In genomic region chr9:120692901-120693573, GRCh38 we compare ENCODE assay signal across 11 cellular contexts. TPM values are rescaled to one million over a fixed set of nuclear protein-coding genes. Genes with fewer than 3 reads are reported as not detected.
DNase-seq lines count a peak whose midpoint lies in the region; ATAC-seq and TF ChIP-seq lines count a peak whose summit lies in the region.
"Had no signal": no experiment of that assay in that cellular context is flagged by ENCODE, and none has a peak within 500 bp of the region (broad histone marks: within the 10 kb centered on the region; RNA-seq: fewer than 3 reads in every experiment).

No MANE protein-coding gene starts in this region.

- H3K4ac ChIP-seq in trophoblast cell (ENCODE audit: low read depth, low read length): no peak overlapping the region

- ATAC-seq in GM21717 (IDR thresholded peaks at IDR 0.05; ENCODE audit: unreplicated experiment) (peak; percentile 70), left ventricle myocardium superior (peak; percentile 40), body of pancreas (no peak)

- H3K27ac ChIP-seq in trophoblast cell (ENCODE audit: low read depth, low read length) (no peak overlapping the region), body of pancreas (no peak overlapping the region), stomach (peak overlapping the region in 1 of 5 donors; percentile 36)

- H4K12ac ChIP-seq in trophoblast cell (ENCODE audit: low read depth, low read length): no peak overlapping the region

- TF ChIP-seq POLR2A in body of pancreas (IDR thresholded peaks at IDR 0.05) (no peak), stomach (IDR thresholded peaks at IDR 0.05) (no peak)

- H3K14ac ChIP-seq in trophoblast cell (ENCODE audit: low read length): no peak overlapping the region

- H2AK5ac ChIP-seq in trophoblast cell (ENCODE audit: low read length): no peak overlapping the region

- no peak overlapping the region for H3K18ac ChIP-seq in trophoblast cell (ENCODE audit: low read length)

- H3K4me1 ChIP-seq in trophoblast cell (ENCODE audit: control insufficient read depth in 1 of 2, insufficient read depth in 2 of 2, low read length in 2 of 2) (no peaks in the 10 kb centered on the region), body of pancreas (peaks cover 26% of the 10 kb centered on the region), stomach (peaks cover 6 to 57% (median 30%) of the 10 kb centered on the region in 4 donors)

- TF ChIP-seq CTCF in body of pancreas (IDR thresholded peaks at IDR 0.05): no peak
- TF ChIP-seq CTCF in stomach (IDR thresholded peaks at IDR 0.05): no peak

- intact Hi-C loops in left ventricle myocardium superior (cut with micrococcal nuclease): no loop called here
- intact Hi-C loops in body of pancreas (cut with DNase I): no loop called here
- intact Hi-C loops in stomach (cut with DNase I; ENCODE audit: low total_unique reads): no loop called here

- H3K79me2 ChIP-seq in trophoblast cell (ENCODE audit: control insufficient read depth, insufficient read depth, low read length, poor library complexity): no peaks in the 10 kb centered on the region

- H4K8ac ChIP-seq in trophoblast cell (ENCODE audit: low read depth, low read length): no peak overlapping the region

- H2BK12ac ChIP-seq in trophoblast cell (ENCODE audit: low read length): no peak overlapping the region

- H3K4me2 ChIP-seq in trophoblast cell (ENCODE audit: low read length): no peak overlapping the region

- no peaks in the 10 kb centered on the region for H3K79me1 ChIP-seq in trophoblast cell (ENCODE audit: low read length)

- no peak overlapping the region for H2BK120ac ChIP-seq in trophoblast cell (ENCODE audit: insufficient read depth, low read length, poor library complexity)

- H4K91ac ChIP-seq in trophoblast cell (ENCODE audit: low read depth, low read length): no peak overlapping the region

- H3K9me3 ChIP-seq in trophoblast cell (ENCODE audit: insufficient read depth, low read depth, low read length) (no peaks in the 10 kb centered on the region), body of pancreas (no peaks in the 10 kb centered on the region), stomach (no peaks in the 10 kb centered on the region)
- H3K9me3 ChIP-seq: heart left ventricle had no signal

- peaks cover 2% of the 10 kb centered on the region for H3K27me3 ChIP-seq in trophoblast cell (ENCODE audit: insufficient read depth, low read length)
- H3K27me3 ChIP-seq in body of pancreas: no peaks in the 10 kb centered on the region
- no peaks in the 10 kb centered on the region for H3K27me3 ChIP-seq in stomach
- H3K27me3 ChIP-seq: heart left ventricle had no signal

- no peak for TF ChIP-seq EP300 in stomach (IDR thresholded peaks at IDR 0.05)

- H3K23ac ChIP-seq in trophoblast cell (ENCODE audit: low read length): no peak overlapping the region

- no CpG with 5 or more reads among the region's 1 CpG for WGBS in trophoblast cell (ENCODE audit: extremely low coverage, insufficient coverage, insufficient read length)
- 35 to 65% methylated on average over 1 of the region's 1 CpG for WGBS in body of pancreas, 2 donors
- WGBS in stomach, 5 donors: 41 to 84% (median 57%) methylated on average over 1 of the region's 1 CpG

- no peaks in the 10 kb centered on the region for H3K36me3 ChIP-seq in trophoblast cell (ENCODE audit: control insufficient read depth in 1 of 2, insufficient read depth in 2 of 2, low read length in 2 of 2)
- no peaks in the 10 kb centered on the region for H3K36me3 ChIP-seq in body of pancreas (replicated peaks in 1 of 2; ENCODE audit: insufficient read depth in 1 of 2, low read depth in 2 of 2)
- H3K36me3 ChIP-seq in stomach: no peaks in the 10 kb centered on the region
- H3K36me3 ChIP-seq: heart left ventricle had no signal

- H2BK5ac ChIP-seq in trophoblast cell (ENCODE audit: low read depth, low read length, poor library complexity): no peak overlapping the region

- H2AFZ ChIP-seq in trophoblast cell (ENCODE audit: insufficient read depth, low read length, poor library complexity): no peak overlapping the region

- H3K9ac ChIP-seq in trophoblast cell (ENCODE audit: low read length): no peak overlapping the region

- H3K4me3 ChIP-seq in trophoblast cell (ENCODE audit: low read depth, low read length) (no peak overlapping the region), body of pancreas (no peak overlapping the region), stomach (no peak overlapping the region)
- H3K4me3 ChIP-seq: heart left ventricle had no signal

- DNase-seq in GF-D8 (lab: John Stamatoyannopoulos, UW) (peak; percentile 89), MV-4-11 (lab: John Stamatoyannopoulos, UW) (peak; percentile 98), left ventricle myocardium superior (no peak), DMS153 (lab: John Stamatoyannopoulos, UW) (no peak), trophoblast cell (no peak), body of pancreas (no peak), stomach (no peak)
- DNase-seq: activated CD8-positive, alpha-beta memory T cell treated with anti-CD3 and anti-CD28 coated beads, Interleukin-2, amount 50 U/mL, for 4 hours; heart left ventricle; NCI-H1694 treated with DMSO at 0.1 percent for 48 hours had no signal

RNA-seq across cellular contexts. Expression of gene MEGF9, which starts 21.2 kb away (rescaled TPM):
- total RNA-seq in left ventricle myocardium superior (32.8 TPM), body of pancreas (1 to 10 TPM; 9.6 to 9.9 TPM), stomach (10 to 100 TPM in 4 of 5 donors, 1 to 10 TPM in 1; 4.1 to 26.8 (median 15.8) TPM)
- 3.9 and 4.1 TPM in 2 replicates for polyA plus RNA-seq in trophoblast cell (2013)
- polyA plus RNA-seq in stomach: 1 to 10 TPM; 3.5 to 4.1 (median 3.7) TPM

Comparison
In these comparisons a context has a peak if more than half of its experiments do, and no peak if none do; other contexts are left out.
1. DNase-seq: peak in GF-D8 (single experiment) and MV-4-11 (single experiment); none in left ventricle myocardium superior (single experiment), DMS153 (single experiment), trophoblast cell (0 of 2), body of pancreas (0 of 4) and stomach (single experiment).